ENCODE assay signal across 9 cellular contexts in genomic region chr2:165952600-165953210, GRCh38. TPM values are rescaled to one million over a fixed set of nuclear protein-coding genes. Genes with fewer than 3 reads are reported as not detected.
A peak's percentile ranks its signal among the peaks of the same experiment; 100 is the strongest.
DNase-seq lines count a peak whose midpoint lies in the region; ATAC-seq, FAIRE-seq and TF ChIP-seq lines count a peak whose summit lies in the region.
"Had no signal": no experiment of that assay in that cellular context is flagged by ENCODE, and none has a peak within 500 bp of the region (broad histone marks: within the 10 kb centered on the region; RNA-seq: fewer than 3 reads in every experiment).

No MANE protein-coding gene starts in this region.

- peak overlapping the region; percentile 94 for H3K4me3 ChIP-seq in CD4-positive, CD25-positive, alpha-beta regulatory T cell (ENCODE audit: low read depth, low read length)
- H3K4me3 ChIP-seq in HL-60 (replicated peaks; ENCODE audit: insufficient read depth, low read length), result peak overlapping the region; percentile 82
- H3K4me3 ChIP-seq in astrocyte (ENCODE audit: insufficient read depth, low read depth, low read length), result peak overlapping the region; percentile 96
- H3K4me3 ChIP-seq in lower leg skin (ENCODE audit: low read depth, poor library complexity, severe bottlenecking), result peak overlapping the region; percentile 49

- H3K4me3 Mint-ChIP-seq in CD4-positive, CD25-positive, alpha-beta regulatory T cell, result no peak overlapping the region
- no peak overlapping the region for H3K4me3 Mint-ChIP-seq in astrocyte (ENCODE audit: unreplicated experiment)
- no peak overlapping the region for H3K4me3 Mint-ChIP-seq in activated CD4-positive, alpha-beta T cell treated with anti-CD3 and anti-CD28 coated beads, Interleukin-2, amount 10 ng/mL, durations not matched to agents 24 days and 14 days
- H3K4me3 Mint-ChIP-seq: nephron had no signal

- H3K36me3 ChIP-seq in CD4-positive, CD25-positive, alpha-beta regulatory T cell (ENCODE audit: control insufficient read depth, insufficient read depth, low read length), result no peaks in the 10 kb centered on the region
- H3K36me3 ChIP-seq in astrocyte (ENCODE audit: insufficient read depth, low read length), result peaks cover 8% of the 10 kb centered on the region

- H2AFZ ChIP-seq in astrocyte (ENCODE audit: low read depth, low read length), result peak overlapping the region; percentile 67

- TF ChIP-seq POLR2A in lower leg skin (IDR thresholded peaks at IDR 0.05), result no peak

- H3K36me3 Mint-ChIP-seq in CD4-positive, CD25-positive, alpha-beta regulatory T cell, result peaks cover 5% of the 10 kb centered on the region
- no peaks in the 10 kb centered on the region for H3K36me3 Mint-ChIP-seq in astrocyte (ENCODE audit: low read depth, unreplicated experiment)
- peaks cover 5% of the 10 kb centered on the region for H3K36me3 Mint-ChIP-seq in activated CD4-positive, alpha-beta T cell treated with anti-CD3 and anti-CD28 coated beads, Interleukin-2, amount 10 ng/mL, durations not matched to agents 24 days and 14 days (ENCODE audit: low read depth)

- H3K27ac ChIP-seq in CD4-positive, CD25-positive, alpha-beta regulatory T cell (ENCODE audit: insufficient read depth, low read length, poor library complexity, severe bottlenecking), result peak overlapping the region; percentile 85
- H3K27ac ChIP-seq in HL-60 (replicated peaks), result peak overlapping the region; percentile 96
- peak overlapping the region; percentile 68 for H3K27ac ChIP-seq in astrocyte (ENCODE audit: low read depth, low read length)

- H3K9me3 Mint-ChIP-seq in CD4-positive, CD25-positive, alpha-beta regulatory T cell, result no peaks in the 10 kb centered on the region
- H3K9me3 Mint-ChIP-seq in astrocyte (ENCODE audit: unreplicated experiment), result no peaks in the 10 kb centered on the region
- H3K9me3 Mint-ChIP-seq in activated CD4-positive, alpha-beta T cell treated with anti-CD3 and anti-CD28 coated beads, Interleukin-2, amount 10 ng/mL, durations not matched to agents 24 days and 14 days, result no peaks in the 10 kb centered on the region
- H3K9me3 Mint-ChIP-seq: nephron had no signal

- TF ChIP-seq CTCF in HL-60 (IDR thresholded peaks at IDR 0.05; ENCODE audit: insufficient read depth, low read length) (no peak), astrocyte (IDR thresholded peaks at IDR 0.05; ENCODE audit: insufficient read depth, low read depth, low read length) (no peak), lower leg skin (IDR thresholded peaks at IDR 0.05) (no peak)

- H3K9me3 ChIP-seq in CD4-positive, CD25-positive, alpha-beta regulatory T cell (ENCODE audit: control insufficient read depth in 2 of 2, low read length in 2 of 2), result no peaks in the 10 kb centered on the region
- no peaks in the 10 kb centered on the region for H3K9me3 ChIP-seq in astrocyte (ENCODE audit: insufficient read depth, low read depth, low read length)

- WGBS in lower leg skin, 2 donors, result 14 to 15% methylated on average over 4 of the region's 4 CpGs

- H3K4me2 ChIP-seq in astrocyte (ENCODE audit: low read length), result peak overlapping the region; percentile 99

- H3K27ac Mint-ChIP-seq in CD4-positive, CD25-positive, alpha-beta regulatory T cell, result no peak overlapping the region
- H3K27ac Mint-ChIP-seq in astrocyte (ENCODE audit: unreplicated experiment), result no peak overlapping the region
- no peak overlapping the region for H3K27ac Mint-ChIP-seq in activated CD4-positive, alpha-beta T cell treated with anti-CD3 and anti-CD28 coated beads, Interleukin-2, amount 10 ng/mL, durations not matched to agents 24 days and 14 days
- H3K27ac Mint-ChIP-seq: nephron had no signal

- H3K79me2 ChIP-seq in astrocyte (ENCODE audit: insufficient read depth, low read length), result peaks cover 33% of the 10 kb centered on the region

- H3K27me3 ChIP-seq in CD4-positive, CD25-positive, alpha-beta regulatory T cell (ENCODE audit: control insufficient read depth, insufficient read depth, low read length), result no peaks in the 10 kb centered on the region
- no peaks in the 10 kb centered on the region for H3K27me3 ChIP-seq in HL-60 (ENCODE audit: insufficient read depth, poor library complexity, severe bottlenecking)
- no peaks in the 10 kb centered on the region for H3K27me3 ChIP-seq in astrocyte (ENCODE audit: insufficient read depth, low read length)

- H4K20me1 ChIP-seq in astrocyte (ENCODE audit: insufficient read depth, low read length), result peaks cover 19% of the 10 kb centered on the region

- H3K4me1 Mint-ChIP-seq in CD4-positive, CD25-positive, alpha-beta regulatory T cell, result peaks cover 0 to 24% (median 12%) of the 10 kb centered on the region in 4 donors
- H3K4me1 Mint-ChIP-seq in astrocyte (ENCODE audit: low read depth, unreplicated experiment), result no peaks in the 10 kb centered on the region
- peaks cover 5% of the 10 kb centered on the region for H3K4me1 Mint-ChIP-seq in activated CD4-positive, alpha-beta T cell treated with anti-CD3 and anti-CD28 coated beads, Interleukin-2, amount 10 ng/mL, durations not matched to agents 24 days and 14 days

- intact Hi-C loops in lower leg skin (cut with DNase I; ENCODE audit: low total_unique reads), result loop anchor here (10.0 kb wide), 1 partner anchor 172 kb away; the partner anchor contains the start of gene SCN1A
- intact Hi-C loops in activated CD4-positive, alpha-beta T cell treated with anti-CD3 and anti-CD28 coated beads, Interleukin-2, amount 10 ng/mL, durations not matched to agents 24 days and 14 days (cut with micrococcal nuclease), result loop anchor here (2.0 kb wide), 2 partner anchors 76 to 158 kb away; partner anchors contain the start of gene GALNT3

- peak; percentile 26 for FAIRE-seq in astrocyte (lab: Jason Lieb, UNC)

- no peak for ATAC-seq in CD4-positive, CD25-positive, alpha-beta regulatory T cell (ENCODE audit: low read depth in 2 of 2)

- H3K27me3 Mint-ChIP-seq in CD4-positive, CD25-positive, alpha-beta regulatory T cell, result no peaks in the 10 kb centered on the region
- H3K27me3 Mint-ChIP-seq in astrocyte (ENCODE audit: low read depth, unreplicated experiment), result no peaks in the 10 kb centered on the region
- H3K27me3 Mint-ChIP-seq in activated CD4-positive, alpha-beta T cell treated with anti-CD3 and anti-CD28 coated beads, Interleukin-2, amount 10 ng/mL, durations not matched to agents 24 days and 14 days, result no peaks in the 10 kb centered on the region

- peak in 1 of 3 donors; percentile 11 for DNase-seq in CD4-positive, CD25-positive, alpha-beta regulatory T cell
- DNase-seq in HL-60 (ENCODE audit: low read depth in 1 of 2, low spot score in 1 of 2), result no peak
- peak; percentile 4 for DNase-seq in astrocyte (ENCODE audit: low read depth)
- no peak for DNase-seq in lower leg skin (ENCODE audit: low spot score in 2 of 2)
- no peak for DNase-seq in activated T-cell treated with anti-CD3 and anti-CD28 coated beads, Interleukin-2, amount 50 U/mL, for 48 hours
- no peak for DNase-seq in activated CD4-positive, alpha-beta T cell treated with anti-CD3 and anti-CD28 coated beads, Interleukin-2, amount 10 ng/mL, durations not matched to agents 24 days and 14 days
- DNase-seq in COR-L47 (lab: John Stamatoyannopoulos, UW), result no peak
- DNase-seq in stimulated activated CD4-positive, alpha-beta T cell treated with anti-CD3 and anti-CD28 coated beads, Interleukin-4, amount 100 ng/mL, for 24 hours, result no peak

- H3K4me1 ChIP-seq in CD4-positive, CD25-positive, alpha-beta regulatory T cell (ENCODE audit: control insufficient read depth, insufficient read depth, low read length, poor library complexity, severe bottlenecking), result peaks cover 22% of the 10 kb centered on the region
- H3K4me1 ChIP-seq in astrocyte (ENCODE audit: insufficient read depth, low read length), result peaks cover 9% of the 10 kb centered on the region

- peak overlapping the region; percentile 94 for H3K9ac ChIP-seq in astrocyte (ENCODE audit: low read length)

RNA-seq across cellular contexts. Expression of gene TTC21B, which starts 0.9 kb away (rescaled TPM):
- total RNA-seq in CD4-positive, CD25-positive, alpha-beta regulatory T cell, result 31.2 TPM
- 1 to 10 TPM; 5.1 to 7.8 (median 6.6) TPM for polyA plus RNA-seq in CD4-positive, CD25-positive, alpha-beta regulatory T cell
- total RNA-seq in astrocyte (11.4 and 12.0 TPM in 2 replicates), lower leg skin (10 to 100 TPM; 18.5 to 30.2 (median 29.5) TPM)
- total RNA-seq in activated CD4-positive, alpha-beta T cell treated with anti-CD3 and anti-CD28 coated beads, Interleukin-2, amount 10 ng/mL, durations not matched to agents 24 days and 14 days, result 21.4 and 22.7 TPM in 2 replicates
